ENCODE assay signal across 1 cellular context in genomic region chr1:243846761-243847160, GRCh38.
TF ChIP-seq lines count a peak whose summit lies in the region.

No MANE protein-coding gene starts in this region.

TF ChIP-seq in HEK293, 187 proteins besides CTCF, POLR2A, EP300 and RAD21 (continued from another document):
- TF ChIP-seq ZSCAN4 (tag by site-specific recombination; IDR thresholded peaks at IDR 0.05) (no peak), BCL11A (tag by site-specific recombination; IDR thresholded peaks at IDR 0.05; ENCODE audit: low read depth) (no peak), ZNF202 (tag by site-specific recombination; IDR thresholded peaks at IDR 0.05; ENCODE audit: borderline replicate concordance) (no peak), ZNF501 (tag by site-specific recombination; IDR thresholded peaks at IDR 0.05) (0 out of 2 replicates have a peak, but pooled peaks have one; percentile 15), ZNF132 (tag by site-specific recombination; IDR thresholded peaks at IDR 0.05; ENCODE audit: borderline replicate concordance) (no peak)
- TF ChIP-seq, protein P1, sequence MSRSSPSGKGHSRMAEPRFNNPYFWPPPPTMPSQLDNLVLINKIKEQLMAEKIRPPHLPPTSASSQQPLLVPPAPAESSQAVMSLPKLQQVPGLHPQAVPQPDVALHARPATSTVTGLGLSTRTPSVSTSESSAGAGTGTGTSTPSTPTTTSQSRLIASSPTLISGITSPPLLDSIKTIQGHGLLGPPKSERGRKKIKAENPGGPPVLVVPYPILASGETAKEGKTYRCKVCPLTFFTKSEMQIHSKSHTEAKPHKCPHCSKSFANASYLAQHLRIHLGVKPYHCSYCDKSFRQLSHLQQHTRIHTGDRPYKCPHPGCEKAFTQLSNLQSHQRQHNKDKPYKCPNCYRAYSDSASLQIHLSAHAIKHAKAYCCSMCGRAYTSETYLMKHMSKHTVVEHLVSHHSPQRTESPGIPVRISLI (tag by site-specific recombination; IDR thresholded peaks at IDR 0.05): no peak
- TF ChIP-seq, protein P2, sequence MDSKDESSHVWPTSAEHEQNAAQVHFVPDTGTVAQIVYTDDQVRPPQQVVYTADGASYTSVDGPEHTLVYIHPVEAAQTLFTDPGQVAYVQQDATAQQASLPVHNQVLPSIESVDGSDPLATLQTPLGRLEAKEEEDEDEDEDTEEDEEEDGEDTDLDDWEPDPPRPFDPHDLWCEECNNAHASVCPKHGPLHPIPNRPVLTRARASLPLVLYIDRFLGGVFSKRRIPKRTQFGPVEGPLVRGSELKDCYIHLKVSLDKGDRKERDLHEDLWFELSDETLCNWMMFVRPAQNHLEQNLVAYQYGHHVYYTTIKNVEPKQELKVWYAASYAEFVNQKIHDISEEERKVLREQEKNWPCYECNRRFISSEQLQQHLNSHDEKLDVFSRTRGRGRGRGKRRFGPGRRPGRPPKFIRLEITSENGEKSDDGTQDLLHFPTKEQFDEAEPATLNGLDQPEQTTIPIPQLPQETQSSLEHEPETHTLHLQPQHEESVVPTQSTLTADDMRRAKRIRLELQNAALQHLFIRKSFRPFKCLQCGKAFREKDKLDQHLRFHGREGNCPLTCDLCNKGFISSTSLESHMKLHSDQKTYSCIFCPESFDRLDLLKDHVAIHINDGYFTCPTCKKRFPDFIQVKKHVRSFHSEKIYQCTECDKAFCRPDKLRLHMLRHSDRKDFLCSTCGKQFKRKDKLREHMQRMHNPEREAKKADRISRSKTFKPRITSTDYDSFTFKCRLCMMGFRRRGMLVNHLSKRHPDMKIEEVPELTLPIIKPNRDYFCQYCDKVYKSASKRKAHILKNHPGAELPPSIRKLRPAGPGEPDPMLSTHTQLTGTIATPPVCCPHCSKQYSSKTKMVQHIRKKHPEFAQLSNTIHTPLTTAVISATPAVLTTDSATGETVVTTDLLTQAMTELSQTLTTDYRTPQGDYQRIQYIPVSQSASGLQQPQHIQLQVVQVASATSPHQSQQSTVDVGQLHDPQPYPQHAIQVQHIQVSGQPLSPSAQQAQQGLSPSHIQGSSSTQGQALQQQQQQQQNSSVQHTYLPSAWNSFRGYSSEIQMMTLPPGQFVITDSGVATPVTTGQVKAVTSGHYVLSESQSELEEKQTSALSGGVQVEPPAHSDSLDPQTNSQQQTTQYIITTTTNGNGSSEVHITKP (tag by site-specific recombination; IDR thresholded peaks at IDR 0.05): no peak
- TF ChIP-seq, protein P3, sequence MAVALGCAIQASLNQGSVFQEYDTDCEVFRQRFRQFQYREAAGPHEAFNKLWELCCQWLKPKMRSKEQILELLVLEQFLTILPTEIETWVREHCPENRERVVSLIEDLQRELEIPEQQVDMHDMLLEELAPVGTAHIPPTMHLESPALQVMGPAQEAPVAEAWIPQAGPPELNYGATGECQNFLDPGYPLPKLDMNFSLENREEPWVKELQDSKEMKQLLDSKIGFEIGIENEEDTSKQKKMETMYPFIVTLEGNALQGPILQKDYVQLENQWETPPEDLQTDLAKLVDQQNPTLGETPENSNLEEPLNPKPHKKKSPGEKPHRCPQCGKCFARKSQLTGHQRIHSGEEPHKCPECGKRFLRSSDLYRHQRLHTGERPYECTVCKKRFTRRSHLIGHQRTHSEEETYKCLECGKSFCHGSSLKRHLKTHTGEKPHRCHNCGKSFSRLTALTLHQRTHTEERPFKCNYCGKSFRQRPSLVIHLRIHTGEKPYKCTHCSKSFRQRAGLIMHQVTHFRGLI (tag by site-specific recombination; IDR thresholded peaks at IDR 0.05): no peak
